10 cellular contexts compared by ENCODE assay signal in genomic region chr3:14289590-14290453, GRCh38.
DNase-seq lines count a peak whose midpoint lies in the region; ATAC-seq and TF ChIP-seq lines count a peak whose summit lies in the region.
"Had no signal": no experiment of that assay in that cellular context is flagged by ENCODE, and none has a peak within 500 bp of the region (broad histone marks: within the 10 kb centered on the region; RNA-seq: fewer than 3 reads in every experiment).

No MANE protein-coding gene starts in this region.

- peaks cover 0 to 12% of the 10 kb centered on the region in 2 donors for H3K4me1 ChIP-seq in adrenal gland (replicated peaks in 1 of 2)
- peaks cover 9% of the 10 kb centered on the region for H3K4me1 ChIP-seq in left ventricle myocardium inferior
- H3K4me1 ChIP-seq in upper lobe of right lung = peaks cover 5% of the 10 kb centered on the region
- peaks cover 11% of the 10 kb centered on the region for H3K4me1 ChIP-seq in testis

- no peak for ATAC-seq in activated naive CD8-positive, alpha-beta T cell treated with anti-CD3 and anti-CD28 coated beads, Interleukin-2, amount 50 U/mL, for 24 hours
- ATAC-seq in upper lobe of right lung = peak; percentile 39

- peak overlapping the region; percentile 17 for H3K27ac Mint-ChIP-seq in activated naive CD8-positive, alpha-beta T cell treated with anti-CD3 and anti-CD28 coated beads for 36 hours
- no peak overlapping the region for H3K27ac Mint-ChIP-seq in activated naive CD8-positive, alpha-beta T cell treated with anti-CD3 and anti-CD28 coated beads, Interleukin-2, amount 50 U/mL, for 24 hours
- H3K27ac Mint-ChIP-seq in activated CD4-positive, alpha-beta T cell treated with anti-CD3 and anti-CD28 coated beads, Interleukin-2, amount 10 ng/mL, durations not matched to agents 7 days and 5 days = no peak overlapping the region
- H3K27ac Mint-ChIP-seq: B cell had no signal

- no peaks in the 10 kb centered on the region for H3K27me3 ChIP-seq in adrenal gland
- peaks cover 70% of the 10 kb centered on the region for H3K27me3 ChIP-seq in left ventricle myocardium inferior (ENCODE audit: low read depth)
- no peaks in the 10 kb centered on the region for H3K27me3 ChIP-seq in upper lobe of right lung
- H3K27me3 ChIP-seq in testis = no peaks in the 10 kb centered on the region

- POLR2A ChIA-PET in activated CD4-positive, alpha-beta T cell treated with anti-CD3 and anti-CD28 coated beads, Interleukin-2, amount 10 ng/mL, durations not matched to agents 7 days and 5 days (lab: Charles Lee) = no interaction called here

- TF ChIP-seq CTCF in adrenal gland (IDR thresholded peaks at IDR 0.05) (no peak), left ventricle myocardium inferior (IDR thresholded peaks at IDR 0.05; ENCODE audit: borderline replicate concordance) (no peak), upper lobe of right lung (IDR thresholded peaks at IDR 0.05) (no peak), testis (IDR thresholded peaks at IDR 0.05) (no peak)

- H3K36me3 Mint-ChIP-seq in activated naive CD8-positive, alpha-beta T cell treated with anti-CD3 and anti-CD28 coated beads for 36 hours = no peaks in the 10 kb centered on the region
- H3K36me3 Mint-ChIP-seq in activated naive CD8-positive, alpha-beta T cell treated with anti-CD3 and anti-CD28 coated beads, Interleukin-2, amount 50 U/mL, for 24 hours (ENCODE audit: low read depth) = no peaks in the 10 kb centered on the region
- H3K36me3 Mint-ChIP-seq in activated CD4-positive, alpha-beta T cell treated with anti-CD3 and anti-CD28 coated beads, Interleukin-2, amount 10 ng/mL, durations not matched to agents 7 days and 5 days (ENCODE audit: low read depth) = no peaks in the 10 kb centered on the region

- H3K27ac ChIP-seq in adrenal gland (peak overlapping the region in 2 of 5 donors; percentile 64 to 76), left ventricle myocardium inferior (replicated peaks) (peak overlapping the region; percentile 48), upper lobe of right lung (no peak overlapping the region), testis (peak overlapping the region in 1 of 2 donors; percentile 75)

- no peaks in the 10 kb centered on the region for H3K9me3 ChIP-seq in adrenal gland (replicated peaks in 1 of 3)
- no peaks in the 10 kb centered on the region for H3K9me3 ChIP-seq in left ventricle myocardium inferior (replicated peaks)
- no peaks in the 10 kb centered on the region for H3K9me3 ChIP-seq in upper lobe of right lung
- H3K9me3 ChIP-seq in testis = no peaks in the 10 kb centered on the region

- no peaks in the 10 kb centered on the region for H3K36me3 ChIP-seq in adrenal gland (replicated peaks in 1 of 2)
- no peaks in the 10 kb centered on the region for H3K36me3 ChIP-seq in left ventricle myocardium inferior
- H3K36me3 ChIP-seq in upper lobe of right lung = no peaks in the 10 kb centered on the region
- no peaks in the 10 kb centered on the region for H3K36me3 ChIP-seq in testis (ENCODE audit: low read depth, missing control alignments)

- no peak overlapping the region for H3K4me3 Mint-ChIP-seq in activated naive CD8-positive, alpha-beta T cell treated with anti-CD3 and anti-CD28 coated beads for 36 hours
- no peak overlapping the region for H3K4me3 Mint-ChIP-seq in activated naive CD8-positive, alpha-beta T cell treated with anti-CD3 and anti-CD28 coated beads, Interleukin-2, amount 50 U/mL, for 24 hours
- H3K4me3 Mint-ChIP-seq in activated CD4-positive, alpha-beta T cell treated with anti-CD3 and anti-CD28 coated beads, Interleukin-2, amount 10 ng/mL, durations not matched to agents 7 days and 5 days = no peak overlapping the region
- H3K4me3 Mint-ChIP-seq: B cell had no signal

- CTCF ChIA-PET in activated CD4-positive, alpha-beta T cell treated with anti-CD3 and anti-CD28 coated beads, Interleukin-2, amount 10 ng/mL, durations not matched to agents 7 days and 5 days (lab: Charles Lee) = interaction anchor here (0.5 kb wide), 1 partner anchor 147 kb away, joined by 3 read pairs; no protein-coding TSS in a partner anchor

- no peak for DNase-seq in activated naive CD8-positive, alpha-beta T cell treated with anti-CD3 and anti-CD28 coated beads for 36 hours
- no peak for DNase-seq in activated naive CD8-positive, alpha-beta T cell treated with anti-CD3 and anti-CD28 coated beads, Interleukin-2, amount 50 U/mL, for 24 hours
- DNase-seq in adrenal gland = peak; percentile 40 to 77 (median 65)
- no peak for DNase-seq in left ventricle myocardium inferior
- DNase-seq in upper lobe of right lung = no peak
- no peak for DNase-seq in testis
- no peak for DNase-seq in OCI-M2 (lab: John Stamatoyannopoulos, UW; ENCODE audit: unreplicated experiment)
- DNase-seq in activated CD4-positive, alpha-beta T cell treated with anti-CD3 and anti-CD28 coated beads, Interleukin-2, amount 10 ng/mL, durations not matched to agents 7 days and 5 days = no peak
- DNase-seq: MM.1S had no signal

- H3K9me3 Mint-ChIP-seq in activated naive CD8-positive, alpha-beta T cell treated with anti-CD3 and anti-CD28 coated beads for 36 hours = no peaks in the 10 kb centered on the region
- H3K9me3 Mint-ChIP-seq in activated naive CD8-positive, alpha-beta T cell treated with anti-CD3 and anti-CD28 coated beads, Interleukin-2, amount 50 U/mL, for 24 hours = no peaks in the 10 kb centered on the region
- no peaks in the 10 kb centered on the region for H3K9me3 Mint-ChIP-seq in activated CD4-positive, alpha-beta T cell treated with anti-CD3 and anti-CD28 coated beads, Interleukin-2, amount 10 ng/mL, durations not matched to agents 7 days and 5 days

- no peaks in the 10 kb centered on the region for H3K4me1 Mint-ChIP-seq in activated naive CD8-positive, alpha-beta T cell treated with anti-CD3 and anti-CD28 coated beads for 36 hours
- H3K4me1 Mint-ChIP-seq in activated naive CD8-positive, alpha-beta T cell treated with anti-CD3 and anti-CD28 coated beads, Interleukin-2, amount 50 U/mL, for 24 hours = no peaks in the 10 kb centered on the region
- H3K4me1 Mint-ChIP-seq in activated CD4-positive, alpha-beta T cell treated with anti-CD3 and anti-CD28 coated beads, Interleukin-2, amount 10 ng/mL, durations not matched to agents 7 days and 5 days = no peaks in the 10 kb centered on the region
- H3K4me1 Mint-ChIP-seq: B cell had no signal

- WGBS in adrenal gland, 4 donors = 24 to 37% (median 35%) methylated on average over 6 to 7 of the region's 7 CpGs
- WGBS in testis, 2 donors = 46 to 60% methylated on average over 6 to 7 of the region's 7 CpGs

- peaks cover 7% of the 10 kb centered on the region for H3K27me3 Mint-ChIP-seq in activated naive CD8-positive, alpha-beta T cell treated with anti-CD3 and anti-CD28 coated beads for 36 hours
- H3K27me3 Mint-ChIP-seq in activated naive CD8-positive, alpha-beta T cell treated with anti-CD3 and anti-CD28 coated beads, Interleukin-2, amount 50 U/mL, for 24 hours = peaks cover 3% of the 10 kb centered on the region
- H3K27me3 Mint-ChIP-seq in activated CD4-positive, alpha-beta T cell treated with anti-CD3 and anti-CD28 coated beads, Interleukin-2, amount 10 ng/mL, durations not matched to agents 7 days and 5 days = peaks cover 14% of the 10 kb centered on the region

- intact Hi-C loops in adrenal gland (cut with DNase I) = no loop called here
- intact Hi-C loops in left ventricle myocardium inferior (cut with micrococcal nuclease) = no loop called here
- intact Hi-C loops in upper lobe of right lung (cut with DNase I) = no loop called here
- intact Hi-C loops in testis (cut with DNase I; ENCODE audit: low total_unique reads) = no loop called here

- H3K4me3 ChIP-seq in adrenal gland (no peak overlapping the region), left ventricle myocardium inferior (no peak overlapping the region), upper lobe of right lung (no peak overlapping the region), testis (no peak overlapping the region)

- peak in 1 of 2 donors; percentile 41 for TF ChIP-seq POLR2A in adrenal gland (IDR thresholded peaks at IDR 0.05)
- no peak for TF ChIP-seq POLR2A in testis (IDR thresholded peaks at IDR 0.05)

Comparison
In these comparisons a context has a peak if more than half of its experiments do, and no peak if none do; other contexts are left out.
1. DNase-seq: peak in adrenal gland (7 of 7); none in activated naive CD8-positive, alpha-beta T cell treated with anti-CD3 and anti-CD28 coated beads for 36 hours (single experiment), activated naive CD8-positive, alpha-beta T cell treated with anti-CD3 and anti-CD28 coated beads, Interleukin-2, amount 50 U/mL, for 24 hours (single experiment), left ventricle myocardium inferior (single experiment), upper lobe of right lung (single experiment), testis (single experiment), OCI-M2 (single experiment) and activated CD4-positive, alpha-beta T cell treated with anti-CD3 and anti-CD28 coated beads, Interleukin-2, amount 10 ng/mL, durations not matched to agents 7 days and 5 days (single experiment).